20 cellular contexts compared by ENCODE assay signal in the genomic region with DNA sequence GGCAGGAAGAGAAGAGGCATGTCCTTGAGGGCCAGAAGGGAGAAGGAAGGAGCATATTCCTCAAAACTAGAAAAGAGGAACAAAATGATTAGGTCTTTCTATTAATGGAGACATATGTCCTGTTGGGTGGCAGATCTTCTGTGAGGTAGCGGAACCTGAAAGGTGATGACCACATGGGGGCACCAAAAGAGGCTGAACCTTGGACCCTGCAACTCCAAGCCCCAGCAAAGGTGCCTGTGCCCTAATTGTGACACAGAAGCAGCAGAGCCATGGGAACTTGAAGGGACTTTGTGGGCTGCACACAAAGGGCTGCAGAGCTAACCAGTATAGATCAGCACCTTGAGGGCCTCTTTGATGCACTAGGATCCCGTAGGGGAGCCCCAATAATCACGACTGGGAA.
"Had no signal": no experiment of that assay in that cellular context is flagged by ENCODE, and none has a peak within 500 bp of the region (broad histone marks: within the 10 kb centered on the region; RNA-seq: fewer than 3 reads in every experiment).

No MANE protein-coding gene starts in this region.

- H3K27me3 ChIP-seq: body of pancreas, tibial nerve had no signal

- FAIRE-seq: endothelial cell of umbilical vein had no signal

- H3K9me3 ChIP-seq: body of pancreas, lower lobe of right lung, tibial nerve had no signal

- H3K36me3 Mint-ChIP-seq: activated naive CD8-positive, alpha-beta T cell; immature natural killer cell; mesothelial cell of epicardium; stimulated activated naive B cell treated with anti-CD40 and anti-IgM and Interleukin-4, amounts not matched to agents 10 μg/mL and 1 μg/mL and 100 μg/mL, for 72 hours had no signal

- H3K27ac Mint-ChIP-seq: activated naive CD8-positive, alpha-beta T cell; activated T-cell treated with anti-CD3 and anti-CD28 coated beads, Interleukin-2, amount 50 U/mL, for 72 hours; immature natural killer cell; mesothelial cell of epicardium; nephron progenitor cell; stimulated activated naive B cell treated with anti-CD40 and anti-IgM and Interleukin-4, amounts not matched to agents 10 μg/mL and 1 μg/mL and 100 μg/mL, for 72 hours had no signal

- ATAC-seq: activated T-cell treated with anti-CD3 and anti-CD28 coated beads, Interleukin-2, amount 50 U/mL, for 72 hours; body of pancreas; lower lobe of right lung; stimulated activated naive B cell treated with anti-CD40 and anti-IgM and Interleukin-4, amounts not matched to agents 10 μg/mL and 1 μg/mL and 100 μg/mL, for 72 hours had no signal

- H3K4me1 Mint-ChIP-seq: immature natural killer cell; stimulated activated naive B cell treated with anti-CD40 and anti-IgM and Interleukin-4, amounts not matched to agents 10 μg/mL and 1 μg/mL and 100 μg/mL, for 72 hours had no signal

- H3K27ac ChIP-seq: body of pancreas, coronary artery, lower lobe of right lung, tibial nerve, WERI-Rb-1 had no signal

- H3K4me1 ChIP-seq: body of pancreas, lower lobe of right lung, tibial nerve had no signal

- DNase-seq: activated CD4-positive, alpha-beta T cell treated with anti-CD3 and anti-CD28 coated beads for 48 hours; activated CD8-positive, alpha-beta memory T cell treated with anti-CD3 and anti-CD28 coated beads, Interleukin-2, amount 50 U/mL, for 48 hours; activated gamma-delta T cell; activated T-cell treated with anti-CD3 and anti-CD28 coated beads, Interleukin-2, amount 50 U/mL, for 72 hours; amniotic stem cell; central memory CD4-positive, alpha-beta T cell; effector CD4-positive, alpha-beta T cell; foreskin fibroblast; immature natural killer cell; lower lobe of right lung; nephron progenitor cell; stimulated activated CD4-positive, alpha-beta T cell treated with anti-CD3 and anti-CD28 coated beads, Interleukin-4, amount 100 ng/mL, for 1 hour; stimulated activated naive B cell treated with anti-CD40 and anti-IgM and Interleukin-4, amounts not matched to agents 10 μg/mL and 1 μg/mL and 100 μg/mL, for 72 hours; WERI-Rb-1 had no signal

- H3K36me3 ChIP-seq: lower lobe of right lung, tibial nerve, WERI-Rb-1 had no signal

- H3K4me3 Mint-ChIP-seq: activated naive CD8-positive, alpha-beta T cell; activated T-cell treated with anti-CD3 and anti-CD28 coated beads, Interleukin-2, amount 50 U/mL, for 72 hours; immature natural killer cell; mesothelial cell of epicardium; nephron progenitor cell; stimulated activated naive B cell treated with anti-CD40 and anti-IgM and Interleukin-4, amounts not matched to agents 10 μg/mL and 1 μg/mL and 100 μg/mL, for 72 hours had no signal

- H3K4me3 ChIP-seq: body of pancreas, coronary artery, lower lobe of right lung, tibial nerve had no signal

- H3K9me3 Mint-ChIP-seq: mesothelial cell of epicardium; stimulated activated naive B cell treated with anti-CD40 and anti-IgM and Interleukin-4, amounts not matched to agents 10 μg/mL and 1 μg/mL and 100 μg/mL, for 72 hours had no signal
